ENCODE assay signal across 1 cellular context in genomic region chr1:1088801-1089680, GRCh38.
TF ChIP-seq lines count a peak whose summit lies in the region.

No MANE protein-coding gene starts in this region.

TF ChIP-seq in HEK293, 187 proteins besides CTCF, POLR2A, EP300 and RAD21:
- TF ChIP-seq KLF9 (tag by site-specific recombination; IDR thresholded peaks at IDR 0.05; ENCODE audit: low read depth) (0 out of 2 replicates have a peak, but pooled peaks have one; percentile 15), ZNF837 (tag by site-specific recombination; IDR thresholded peaks at IDR 0.05) (no peak), ZBTB21 (tag by site-specific recombination; IDR thresholded peaks at IDR 0.05) (no peak), GLIS2 (tag by site-specific recombination; IDR thresholded peaks at IDR 0.05) (peak; percentile 14; the same call in 1 of the 2 replicates)
- TF ChIP-seq, protein P1, sequence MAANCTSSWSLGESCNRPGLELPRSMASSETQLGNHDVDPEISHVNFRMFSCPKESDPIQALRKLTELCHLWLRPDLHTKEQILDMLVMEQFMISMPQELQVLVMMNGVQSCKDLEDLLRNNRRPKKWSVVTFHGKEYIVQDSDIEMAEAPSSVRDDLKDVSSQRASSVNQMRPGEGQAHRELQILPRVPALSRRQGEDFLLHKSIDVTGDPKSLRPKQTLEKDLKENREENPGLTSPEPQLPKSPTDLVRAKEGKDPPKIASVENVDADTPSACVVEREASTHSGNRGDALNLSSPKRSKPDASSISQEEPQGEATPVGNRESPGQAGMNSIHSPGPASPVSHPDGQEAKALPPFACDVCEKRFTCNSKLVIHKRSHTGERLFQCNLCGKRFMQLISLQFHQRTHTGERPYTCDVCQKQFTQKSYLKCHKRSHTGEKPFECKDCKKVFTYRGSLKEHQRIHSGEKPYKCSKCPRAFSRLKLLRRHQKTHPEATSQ (tag by site-specific recombination; IDR thresholded peaks at IDR 0.05): no peak
TF ChIP-seq in HEK293: peak in this region for 2.
